8 cellular contexts compared by ENCODE assay signal in genomic region chr2:91477731-91478672, GRCh38.
A peak's percentile ranks its signal among the peaks of the same experiment; 100 is the strongest.
DNase-seq lines count a peak whose midpoint lies in the region; ATAC-seq and TF ChIP-seq lines count a peak whose summit lies in the region.

No MANE protein-coding gene starts in this region.

- peak overlapping the region in 6 of 10 donors; percentile 10 to 84 (median 48) for H3K4me3 Mint-ChIP-seq in naive thymus-derived CD8-positive, alpha-beta T cell

- H3K27ac Mint-ChIP-seq in naive thymus-derived CD8-positive, alpha-beta T cell = no peak overlapping the region

- CTCF ChIA-PET in BJ (lab: Yijun Ruan, JAX) = no interaction called here

- H3K9me3 Mint-ChIP-seq in naive thymus-derived CD8-positive, alpha-beta T cell = peaks cover 0 to 13% (median 1%) of the 10 kb centered on the region in 9 donors

- H3K27me3 ChIP-seq in BJ (ENCODE audit: control insufficient read depth, insufficient read depth, low read length) = peaks cover 5% of the 10 kb centered on the region
- peaks cover 19% of the 10 kb centered on the region for H3K27me3 ChIP-seq in MG63

- no peak for ATAC-seq in naive thymus-derived CD8-positive, alpha-beta T cell
- ATAC-seq in GM18520 (IDR thresholded peaks at IDR 0.05; ENCODE audit: unreplicated experiment) = no peak
- ATAC-seq in GM21576 (IDR thresholded peaks at IDR 0.05; ENCODE audit: unreplicated experiment) = no peak

- H3K36me3 ChIP-seq in BJ (ENCODE audit: control insufficient read depth, insufficient read depth, low read length) = no peaks in the 10 kb centered on the region
- no peaks in the 10 kb centered on the region for H3K36me3 ChIP-seq in MG63

- H3K4me3 ChIP-seq in BJ (ENCODE audit: low read depth, low read length) = peak overlapping the region; percentile 32
- H3K4me3 ChIP-seq in MG63 = peak overlapping the region; percentile 39

- H3K36me3 Mint-ChIP-seq in naive thymus-derived CD8-positive, alpha-beta T cell = peaks cover 4 to 7% (median 6%) of the 10 kb centered on the region in 3 donors

- TF ChIP-seq CTCF in BJ (IDR thresholded peaks at IDR 0.05; ENCODE audit: insufficient read depth, low read depth, low read length) = no peak

- H3K9me3 ChIP-seq in MG63 = no peaks in the 10 kb centered on the region

- DNase-seq in BJ (ENCODE audit: low read depth) (no peak), MG63 (peak; percentile 14), NCI-H1092 treated with DMSO at 0.1 percent for 48 hours (lab: John Stamatoyannopoulos, UW) (no peak), kidney glomerular epithelial cell (lab: John Stamatoyannopoulos, UW) (no peak)
- DNase-seq in effector CD4-positive, alpha-beta T cell = peak; percentile 35
- DNase-seq in naive thymus-derived CD8-positive, alpha-beta T cell = peak in 4 of 10 donors; percentile 28 to 70 (median 40)

- H3K4me1 Mint-ChIP-seq in naive thymus-derived CD8-positive, alpha-beta T cell = peaks cover 5 to 11% (median 7%) of the 10 kb centered on the region in 4 donors

- POLR2A ChIA-PET in BJ (lab: Charles Lee) = no interaction called here
- POLR2A ChIA-PET in naive thymus-derived CD8-positive, alpha-beta T cell (lab: Charles Lee) = no interaction called here

- H3K27me3 Mint-ChIP-seq in naive thymus-derived CD8-positive, alpha-beta T cell = peaks cover 9 to 35% (median 16%) of the 10 kb centered on the region in 5 donors

Comparison
In these comparisons a context has a peak if more than half of its experiments do, and no peak if none do; other contexts are left out.
1. DNase-seq: peak in MG63 (single experiment) and effector CD4-positive, alpha-beta T cell (single experiment); none in BJ (single experiment), NCI-H1092 treated with DMSO at 0.1 percent for 48 hours (single experiment) and kidney glomerular epithelial cell (single experiment).